Comparison of ENCODE assay signal across 6 cellular contexts in genomic region chr2:195125889-195126288, GRCh38.
DNase-seq lines count a peak whose midpoint lies in the region; ATAC-seq, FAIRE-seq and TF ChIP-seq lines count a peak whose summit lies in the region.
"Not testable (repeated sequence)": the region's sequence is repeated elsewhere in the genome, so short reads cannot be mapped to it uniquely, and the experiment has no call there.

No MANE protein-coding gene starts in this region.

- not testable (repeated sequence) for H3K9me3 ChIP-seq in gastroesophageal sphincter; kidney (ENCODE audit: control insufficient read depth in 1 of 2, low read length in 2 of 2)

- TF ChIP-seq POLR2A in gastroesophageal sphincter (IDR thresholded peaks at IDR 0.05) = not testable (repeated sequence)

- not testable (repeated sequence) for DNase-seq in activated naive CD4-positive, alpha-beta T cell treated with anti-CD3 and anti-CD28 coated beads, Interleukin-2, amount 10 ng/mL, durations not matched to agents 7 days and 5 days; sciatic nerve (ENCODE audit: low spot score); stimulated activated effector memory CD8-positive, alpha-beta T cell treated with anti-CD3 and anti-CD28 coated beads, Interleukin-12 subunit alpha, Interleukin-12 subunit beta, amount 100 ng/mL, for 72 hours (ENCODE audit: low spot score in 2 of 2); stimulated activated naive CD8-positive, alpha-beta T cell treated with anti-CD3 and anti-CD28 coated beads, Interleukin-15, amount 100 ng/mL, for 72 hours
- DNase-seq in kidney = peak; percentile 45

- ATAC-seq in gastroesophageal sphincter = peak; percentile 31
- peak; percentile 26 for ATAC-seq in sciatic nerve
- ATAC-seq in stimulated activated effector memory CD8-positive, alpha-beta T cell treated with anti-CD3 and anti-CD28 coated beads, Interleukin-12 subunit alpha, Interleukin-12 subunit beta, amount 100 ng/mL, for 72 hours = peak; percentile 39
- peak; percentile 12 for ATAC-seq in stimulated activated naive CD8-positive, alpha-beta T cell treated with anti-CD3 and anti-CD28 coated beads, Interleukin-15, amount 100 ng/mL, for 72 hours

- H3K4me3 ChIP-seq in gastroesophageal sphincter; kidney (ENCODE audit: low read length in 2 of 2): not testable (repeated sequence)

- not testable (repeated sequence) for H3K9ac ChIP-seq in kidney (ENCODE audit: low read length in 2 of 2)

- TF ChIP-seq CTCF in gastroesophageal sphincter (IDR thresholded peaks at IDR 0.05); kidney (IDR thresholded peaks at IDR 0.05; ENCODE audit: borderline replicate concordance, extremely low read depth, insufficient read depth): not testable (repeated sequence)

- WGBS in gastroesophageal sphincter (ENCODE audit: low coverage in 1 of 2), 2 donors = no CpG with 5 or more reads among the region's 3 CpGs

- H3K4me1 ChIP-seq in gastroesophageal sphincter; kidney (ENCODE audit: control insufficient read depth in 1 of 2, insufficient read depth in 1 of 2, low read depth in 1 of 2, low read length in 2 of 2): not testable (repeated sequence)

- not testable (repeated sequence) for H3K27ac ChIP-seq in gastroesophageal sphincter; kidney (ENCODE audit: low read depth in 2 of 2, low read length in 2 of 2)

- H3K4me1 Mint-ChIP-seq in activated naive CD4-positive, alpha-beta T cell treated with anti-CD3 and anti-CD28 coated beads, Interleukin-2, amount 10 ng/mL, durations not matched to agents 7 days and 5 days; stimulated activated effector memory CD8-positive, alpha-beta T cell treated with anti-CD3 and anti-CD28 coated beads, Interleukin-12 subunit alpha, Interleukin-12 subunit beta, amount 100 ng/mL, for 72 hours; stimulated activated naive CD8-positive, alpha-beta T cell treated with anti-CD3 and anti-CD28 coated beads, Interleukin-15, amount 100 ng/mL, for 72 hours: not testable (repeated sequence)

- H3K27ac Mint-ChIP-seq in activated naive CD4-positive, alpha-beta T cell treated with anti-CD3 and anti-CD28 coated beads, Interleukin-2, amount 10 ng/mL, durations not matched to agents 7 days and 5 days = peak overlapping the region; percentile 65
- not testable (repeated sequence) for H3K27ac Mint-ChIP-seq in stimulated activated effector memory CD8-positive, alpha-beta T cell treated with anti-CD3 and anti-CD28 coated beads, Interleukin-12 subunit alpha, Interleukin-12 subunit beta, amount 100 ng/mL, for 72 hours; stimulated activated naive CD8-positive, alpha-beta T cell treated with anti-CD3 and anti-CD28 coated beads, Interleukin-15, amount 100 ng/mL, for 72 hours

- H3K9me3 Mint-ChIP-seq in activated naive CD4-positive, alpha-beta T cell treated with anti-CD3 and anti-CD28 coated beads, Interleukin-2, amount 10 ng/mL, durations not matched to agents 7 days and 5 days; stimulated activated effector memory CD8-positive, alpha-beta T cell treated with anti-CD3 and anti-CD28 coated beads, Interleukin-12 subunit alpha, Interleukin-12 subunit beta, amount 100 ng/mL, for 72 hours; stimulated activated naive CD8-positive, alpha-beta T cell treated with anti-CD3 and anti-CD28 coated beads, Interleukin-15, amount 100 ng/mL, for 72 hours: not testable (repeated sequence)

- intact Hi-C loops in kidney (cut with DNase I); sciatic nerve (cut with DNase I): not testable (repeated sequence)

- FAIRE-seq in kidney (lab: Jason Lieb, UNC) = not testable (repeated sequence)

- not testable (repeated sequence) for H3K36me3 ChIP-seq in gastroesophageal sphincter; kidney (ENCODE audit: control insufficient read depth in 1 of 2, insufficient read depth in 2 of 2, low read length in 2 of 2)

- H3K4me3 Mint-ChIP-seq in activated naive CD4-positive, alpha-beta T cell treated with anti-CD3 and anti-CD28 coated beads, Interleukin-2, amount 10 ng/mL, durations not matched to agents 7 days and 5 days; stimulated activated effector memory CD8-positive, alpha-beta T cell treated with anti-CD3 and anti-CD28 coated beads, Interleukin-12 subunit alpha, Interleukin-12 subunit beta, amount 100 ng/mL, for 72 hours; stimulated activated naive CD8-positive, alpha-beta T cell treated with anti-CD3 and anti-CD28 coated beads, Interleukin-15, amount 100 ng/mL, for 72 hours: not testable (repeated sequence)

- H3K27me3 Mint-ChIP-seq in activated naive CD4-positive, alpha-beta T cell treated with anti-CD3 and anti-CD28 coated beads, Interleukin-2, amount 10 ng/mL, durations not matched to agents 7 days and 5 days; stimulated activated naive CD8-positive, alpha-beta T cell treated with anti-CD3 and anti-CD28 coated beads, Interleukin-15, amount 100 ng/mL, for 72 hours: not testable (repeated sequence)

- not testable (repeated sequence) for H3K27me3 ChIP-seq in gastroesophageal sphincter

- TF ChIP-seq EP300 in gastroesophageal sphincter (IDR thresholded peaks at IDR 0.05) = not testable (repeated sequence)

- CTCF ChIA-PET in activated naive CD4-positive, alpha-beta T cell treated with anti-CD3 and anti-CD28 coated beads, Interleukin-2, amount 10 ng/mL, durations not matched to agents 7 days and 5 days (lab: Charles Lee) = not testable (repeated sequence)

- H3K36me3 Mint-ChIP-seq in activated naive CD4-positive, alpha-beta T cell treated with anti-CD3 and anti-CD28 coated beads, Interleukin-2, amount 10 ng/mL, durations not matched to agents 7 days and 5 days; stimulated activated effector memory CD8-positive, alpha-beta T cell treated with anti-CD3 and anti-CD28 coated beads, Interleukin-12 subunit alpha, Interleukin-12 subunit beta, amount 100 ng/mL, for 72 hours: not testable (repeated sequence)
